Comparison of ENCODE assay signal across 1 cellular context in the genomic region with DNA sequence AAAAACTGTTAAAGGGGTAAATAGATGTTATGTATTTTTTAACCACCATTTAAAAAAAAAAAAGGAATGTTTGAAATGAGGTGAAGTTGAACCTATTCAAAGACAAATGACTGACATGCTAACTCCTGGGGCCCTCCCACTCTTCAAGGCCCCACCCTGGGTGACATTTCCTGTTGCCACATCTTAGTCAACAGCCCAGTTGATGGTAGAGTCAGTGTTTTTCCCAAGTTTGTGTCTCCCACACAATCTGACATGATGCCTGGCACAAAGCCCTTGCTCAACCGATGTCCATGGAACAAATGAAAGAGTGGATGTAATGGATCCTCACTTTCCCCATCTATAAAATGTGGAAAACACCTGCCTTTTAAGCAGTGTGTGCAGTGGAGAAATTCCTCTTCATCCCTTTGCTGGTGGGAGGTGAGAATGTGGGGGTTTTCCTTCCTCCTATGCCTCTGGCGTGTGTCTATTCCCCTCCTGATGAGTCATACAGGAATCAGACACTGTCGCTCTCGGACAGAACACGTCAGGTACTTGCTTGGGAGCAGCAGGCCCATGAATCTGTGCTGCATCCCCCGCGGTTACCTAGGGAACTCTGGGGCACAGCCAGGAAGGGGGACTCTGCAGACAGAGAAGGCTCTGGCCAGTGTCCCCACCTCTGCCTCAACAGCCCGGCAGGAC.
TF ChIP-seq lines count a peak whose summit lies in the region.

No MANE protein-coding gene starts in this region.

TF ChIP-seq in GM12878, 131 proteins besides CTCF, POLR2A, EP300 and RAD21:
- TF ChIP-seq, protein P1, sequence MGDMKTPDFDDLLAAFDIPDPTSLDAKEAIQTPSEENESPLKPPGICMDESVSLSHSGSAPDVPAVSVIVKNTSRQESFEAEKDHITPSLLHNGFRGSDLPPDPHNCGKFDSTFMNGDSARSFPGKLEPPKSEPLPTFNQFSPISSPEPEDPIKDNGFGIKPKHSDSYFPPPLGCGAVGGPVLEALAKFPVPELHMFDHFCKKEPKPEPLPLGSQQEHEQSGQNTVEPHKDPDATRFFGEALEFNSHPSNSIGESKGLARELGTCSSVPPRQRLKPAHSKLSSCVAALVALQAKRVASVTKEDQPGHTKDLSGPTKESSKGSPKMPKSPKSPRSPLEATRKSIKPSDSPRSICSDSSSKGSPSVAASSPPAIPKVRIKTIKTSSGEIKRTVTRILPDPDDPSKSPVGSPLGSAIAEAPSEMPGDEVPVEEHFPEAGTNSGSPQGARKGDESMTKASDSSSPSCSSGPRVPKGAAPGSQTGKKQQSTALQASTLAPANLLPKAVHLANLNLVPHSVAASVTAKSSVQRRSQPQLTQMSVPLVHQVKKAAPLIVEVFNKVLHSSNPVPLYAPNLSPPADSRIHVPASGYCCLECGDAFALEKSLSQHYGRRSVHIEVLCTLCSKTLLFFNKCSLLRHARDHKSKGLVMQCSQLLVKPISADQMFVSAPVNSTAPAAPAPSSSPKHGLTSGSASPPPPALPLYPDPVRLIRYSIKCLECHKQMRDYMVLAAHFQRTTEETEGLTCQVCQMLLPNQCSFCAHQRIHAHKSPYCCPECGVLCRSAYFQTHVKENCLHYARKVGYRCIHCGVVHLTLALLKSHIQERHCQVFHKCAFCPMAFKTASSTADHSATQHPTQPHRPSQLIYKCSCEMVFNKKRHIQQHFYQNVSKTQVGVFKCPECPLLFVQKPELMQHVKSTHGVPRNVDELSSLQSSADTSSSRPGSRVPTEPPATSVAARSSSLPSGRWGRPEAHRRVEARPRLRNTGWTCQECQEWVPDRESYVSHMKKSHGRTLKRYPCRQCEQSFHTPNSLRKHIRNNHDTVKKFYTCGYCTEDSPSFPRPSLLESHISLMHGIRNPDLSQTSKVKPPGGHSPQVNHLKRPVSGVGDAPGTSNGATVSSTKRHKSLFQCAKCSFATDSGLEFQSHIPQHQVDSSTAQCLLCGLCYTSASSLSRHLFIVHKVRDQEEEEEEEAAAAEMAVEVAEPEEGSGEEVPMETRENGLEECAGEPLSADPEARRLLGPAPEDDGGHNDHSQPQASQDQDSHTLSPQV (IDR thresholded peaks at IDR 0.05), result no peak
- TF ChIP-seq IKZF1 (conservative IDR thresholded peaks at IDR 0.05), result peak; percentile 22; the same call in 1 of the 2 replicates
